ENCODE assay signal across 30 cellular contexts in the genomic region with DNA sequence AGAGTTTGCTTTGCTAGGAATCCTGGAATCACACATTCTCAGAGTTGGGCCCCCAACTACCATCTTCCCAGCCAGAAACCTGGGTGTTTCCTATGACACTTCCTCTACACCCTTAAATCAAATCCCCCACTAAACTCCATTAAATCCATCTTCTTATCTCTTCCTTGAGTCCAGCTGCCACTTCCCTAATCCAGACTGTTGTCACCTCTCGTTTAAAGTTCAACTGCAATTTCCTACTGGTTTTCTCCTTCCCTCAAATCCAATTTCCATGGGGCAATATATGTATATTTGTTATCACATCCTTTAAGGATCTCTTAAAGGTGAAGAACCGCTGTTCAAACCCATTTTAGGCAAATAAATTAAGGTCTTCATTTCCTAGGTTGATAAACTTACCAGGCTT.
"Had no signal": no experiment of that assay in that cellular context is flagged by ENCODE, and none has a peak within 500 bp of the region (broad histone marks: within the 10 kb centered on the region; RNA-seq: fewer than 3 reads in every experiment).

No MANE protein-coding gene starts in this region.

- H3K27ac Mint-ChIP-seq: activated B cell treated with CpG ODN at 0.5 μM for 24 hours; activated CD8-positive, alpha-beta T cell treated with anti-CD3 and anti-CD28 coated beads for 36 hours; activated naive CD8-positive, alpha-beta T cell; activated T-helper 17 cell treated with anti-CD3 and anti-CD28 coated beads, Interleukin-2, amount 50 U/mL, for 72 hours; effector memory CD8-positive, alpha-beta T cell; T-cell; T-helper 1 cell treated with Interleukin-12 subunit alpha and Interleukin-12 subunit beta and Interleukin-4 antibody, amounts not matched to agents 30 μg/mL and 1 μg/mL, for 36 hours had no signal

- H3K27me3 Mint-ChIP-seq: activated B cell treated with CpG ODN at 0.5 μM for 24 hours; activated CD8-positive, alpha-beta T cell treated with anti-CD3 and anti-CD28 coated beads for 36 hours; effector memory CD8-positive, alpha-beta T cell had no signal

- H3K27me3 ChIP-seq: body of pancreas, esophagus muscularis mucosa, foreskin keratinocyte, gastrocnemius medialis had no signal

- H3K36me3 Mint-ChIP-seq: activated naive CD8-positive, alpha-beta T cell; T-cell had no signal

- H3K9me3 Mint-ChIP-seq: activated B cell treated with CpG ODN at 0.5 μM for 24 hours; activated CD8-positive, alpha-beta T cell treated with anti-CD3 and anti-CD28 coated beads for 36 hours; activated T-helper 17 cell treated with anti-CD3 and anti-CD28 coated beads, Interleukin-2, amount 50 U/mL, for 72 hours; T-helper 1 cell treated with Interleukin-12 subunit alpha and Interleukin-12 subunit beta and Interleukin-4 antibody, amounts not matched to agents 30 μg/mL and 1 μg/mL, for 36 hours had no signal

- H3K36me3 ChIP-seq: esophagus muscularis mucosa, gastrocnemius medialis, WERI-Rb-1 had no signal

- H3K9me3 ChIP-seq: body of pancreas, esophagus muscularis mucosa, gastrocnemius medialis had no signal

- H3K4me3 ChIP-seq: body of pancreas, esophagus muscularis mucosa, gastrocnemius medialis had no signal

- H3K27ac ChIP-seq: body of pancreas, esophagus muscularis mucosa, foreskin keratinocyte, gastrocnemius medialis, WERI-Rb-1 had no signal

- H3K4me1 ChIP-seq: esophagus muscularis mucosa, gastrocnemius medialis had no signal

- H3K4me1 Mint-ChIP-seq: activated B cell treated with CpG ODN at 0.5 μM for 24 hours; activated T-helper 17 cell treated with anti-CD3 and anti-CD28 coated beads, Interleukin-2, amount 50 U/mL, for 72 hours; T-cell had no signal

- DNase-seq: activated B cell treated with CpG ODN at 0.5 μM for 24 hours; activated CD4-positive, alpha-beta T cell treated with anti-CD3 and anti-CD28 coated beads for 48 hours; activated CD4-positive, alpha-beta T cell treated with anti-CD3 and anti-CD28 coated beads, Interleukin-2, amount 50 U/mL, for 1 hour; activated CD4-positive, alpha-beta T cell treated with anti-CD3 and anti-CD28 coated beads, Interleukin-2, amount 50 U/mL, for 48 hours; activated CD8-positive, alpha-beta memory T cell treated with anti-CD3 and anti-CD28 coated beads for 24 hours; activated CD8-positive, alpha-beta T cell treated with anti-CD3 and anti-CD28 coated beads for 36 hours; activated effector memory CD4-positive, alpha-beta T cell treated with Interleukin-2 at 50 U/mL for 16 hours; activated gamma-delta T cell treated with Interleukin-2 at 50 U/mL for 16 hours; activated naive CD4-positive, alpha-beta T cell treated with anti-CD3 and anti-CD28 coated beads, Interleukin-2, amount 50 U/mL, for 16 hours; activated naive CD4-positive, alpha-beta T cell treated with Interleukin-2 at 50 U/mL for 16 hours; activated T-cell treated with anti-CD3 and anti-CD28 coated beads, Interleukin-2, amount 50 U/mL, for 4 hours; amniotic stem cell; aorta; body of pancreas; caudate nucleus; cortex of kidney; dermis blood vessel endothelial cell; effector CD4-positive, alpha-beta T cell; effector memory CD8-positive, alpha-beta T cell; erythroblast; gastrocnemius medialis; glutamatergic neuron; T-cell; T-helper 9 cell; WERI-Rb-1 had no signal

- H3K4me3 Mint-ChIP-seq: activated B cell treated with CpG ODN at 0.5 μM for 24 hours; activated CD8-positive, alpha-beta T cell treated with anti-CD3 and anti-CD28 coated beads for 36 hours; activated naive CD8-positive, alpha-beta T cell; activated T-cell treated with anti-CD3 and anti-CD28 coated beads, Interleukin-2, amount 50 U/mL, for 4 hours; activated T-helper 17 cell treated with anti-CD3 and anti-CD28 coated beads, Interleukin-2, amount 50 U/mL, for 72 hours; effector memory CD8-positive, alpha-beta T cell; T-cell; T-helper 1 cell treated with Interleukin-12 subunit alpha and Interleukin-12 subunit beta and Interleukin-4 antibody, amounts not matched to agents 30 μg/mL and 1 μg/mL, for 36 hours had no signal
